In the genomic region with DNA sequence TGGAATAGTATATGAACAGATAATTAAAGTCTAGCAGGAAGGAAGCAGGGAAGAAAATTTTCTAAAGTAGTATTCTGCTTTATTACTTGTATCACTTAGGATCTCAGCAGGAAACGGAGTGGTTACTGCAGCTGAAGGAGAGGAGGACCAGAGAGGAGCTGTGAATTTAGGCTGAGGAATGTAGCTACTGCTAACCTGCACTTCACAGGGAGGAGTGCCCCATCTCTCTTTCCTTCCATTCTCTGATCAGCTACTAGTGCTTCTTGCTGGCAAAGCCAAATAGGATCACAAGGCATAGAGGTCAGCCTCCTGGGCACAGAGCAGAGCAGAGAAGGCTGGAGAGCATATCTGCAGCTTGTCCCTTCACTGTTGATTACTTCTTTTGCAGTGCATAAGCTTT, we compare ENCODE assay signal across 22 cellular contexts.
DNase-seq lines count a peak whose midpoint lies in the region; ATAC-seq and TF ChIP-seq lines count a peak whose summit lies in the region.
"Had no signal": no experiment of that assay in that cellular context is flagged by ENCODE, and none has a peak within 500 bp of the region (broad histone marks: within the 10 kb centered on the region; RNA-seq: fewer than 3 reads in every experiment).

No MANE protein-coding gene starts in this region.

- in situ Hi-C loops in GM23248 (cut with MboI) = no loop called here

- H3K9me3 ChIP-seq in HUES48 (ENCODE audit: control insufficient read depth, insufficient read depth, low read length) (no peaks in the 10 kb centered on the region), GM23248 (ENCODE audit: low read depth) (peaks cover 5% of the 10 kb centered on the region)
- H3K9me3 ChIP-seq: Caco-2, MG63, SJSA1 had no signal

- H4K5ac ChIP-seq in mesendoderm (ENCODE audit: low read length) = no peak overlapping the region

- POLR2A ChIA-PET in WTC11 (lab: Charles Lee) = no interaction called here

- H2BK120ac ChIP-seq in mesendoderm (ENCODE audit: low read depth, low read length) = no peak overlapping the region

- TF ChIP-seq CTCF in WTC11 (IDR thresholded peaks at IDR 0.05) = no peak

- no peaks in the 10 kb centered on the region for H3K36me3 ChIP-seq in HUES48 (ENCODE audit: control insufficient read depth, insufficient read depth, low read length)
- H3K36me3 ChIP-seq in mesendoderm (ENCODE audit: control insufficient read depth, insufficient read depth, low read length) = no peaks in the 10 kb centered on the region
- no peaks in the 10 kb centered on the region for H3K36me3 ChIP-seq in GM23248 (ENCODE audit: low read depth)
- H3K36me3 ChIP-seq: BLaER1 treated with 17β-estradiol and CSF1 and Interleukin-3, amounts not matched to agents 10 nM and 100 nM; MG63; SJSA1 had no signal

- H3F3A ChIP-seq in GM23248 (ENCODE audit: insufficient read depth) = 0 out of 2 replicates have a peak, but pooled peaks cover 8% of the 10 kb centered on the region

- H3K4me2 ChIP-seq in mesendoderm (ENCODE audit: low read length) = no peak overlapping the region
- no peak overlapping the region for H3K4me2 ChIP-seq in GM23248 (ENCODE audit: unreplicated experiment)
- H3K4me2 ChIP-seq: BLaER1 treated with 17β-estradiol and CSF1 and Interleukin-3, amounts not matched to agents 10 nM and 100 nM had no signal

- H3K79me2 ChIP-seq in mesendoderm (ENCODE audit: control insufficient read depth, insufficient read depth, low read length) (no peaks in the 10 kb centered on the region), GM23248 (ENCODE audit: insufficient read depth) (no peaks in the 10 kb centered on the region)

- no peak overlapping the region for H3K4me3 ChIP-seq in HUES48 (ENCODE audit: low read depth, low read length)
- H3K4me3 ChIP-seq in mesendoderm (ENCODE audit: low read length) = no peak overlapping the region
- no peak overlapping the region for H3K4me3 ChIP-seq in GM23248
- H3K4me3 ChIP-seq: BLaER1 treated with 17β-estradiol and CSF1 and Interleukin-3, amounts not matched to agents 10 nM and 100 nM; MG63; SJSA1 had no signal

- H3K4me1 ChIP-seq in HUES48 (ENCODE audit: control insufficient read depth, insufficient read depth, low read length) (peaks cover 57% of the 10 kb centered on the region), mesendoderm (ENCODE audit: control insufficient read depth, low read depth, low read length) (no peaks in the 10 kb centered on the region), GM23248 (ENCODE audit: insufficient read depth) (peaks cover 12% of the 10 kb centered on the region)
- H3K4me1 ChIP-seq: BLaER1 treated with 17β-estradiol and CSF1 and Interleukin-3, amounts not matched to agents 10 nM and 100 nM had no signal

- H2BK15ac ChIP-seq in mesendoderm (replicated peaks; ENCODE audit: low read depth) = no peak overlapping the region

- DNase-seq in ELF-1 (ENCODE audit: low read depth, low spot score) (peak; percentile 18), WTC11 (ENCODE audit: low spot score) (no peak), mesendoderm (peak; percentile 63), GM23248 (no peak), NCI-H524 (lab: John Stamatoyannopoulos, UW) (no peak)
- DNase-seq: ACHN; Caco-2; CD4-positive, alpha-beta memory T cell; GDM1; Kasumi-1; MG63; NCI-H1436; NCI-H187 treated with DMSO at 0.1 percent for 48 hours; NCI-H2227 treated with DMSO at 0.1 percent for 48 hours; NCI-H510A treated with DMSO at 0.1 percent for 48 hours; NCI-H82 had no signal

- no peaks in the 10 kb centered on the region for H3K27me3 ChIP-seq in HUES48 (ENCODE audit: control insufficient read depth, insufficient read depth, low read length)
- H3K27me3 ChIP-seq in mesendoderm (ENCODE audit: insufficient read depth, low read length, poor library complexity) = no peaks in the 10 kb centered on the region
- H3K27me3 ChIP-seq in GM23248 (replicated peaks; ENCODE audit: insufficient read depth) = no peaks in the 10 kb centered on the region
- H3K27me3 ChIP-seq: BLaER1 treated with 17β-estradiol and CSF1 and Interleukin-3, amounts not matched to agents 10 nM and 100 nM; MG63; SJSA1 had no signal

- H2BK5ac ChIP-seq in mesendoderm (ENCODE audit: low read length) = no peak overlapping the region

- no peak overlapping the region for H3K4ac ChIP-seq in mesendoderm (ENCODE audit: low read depth, low read length)

- H3K18ac ChIP-seq in mesendoderm (ENCODE audit: low read length) = no peak overlapping the region

- H3K9me2 ChIP-seq in GM23248 (ENCODE audit: insufficient read depth) = no peaks in the 10 kb centered on the region

- H3K23ac ChIP-seq in mesendoderm (ENCODE audit: low read length) = no peak overlapping the region

- peaks cover 60% of the 10 kb centered on the region for H3K4me1 Mint-ChIP-seq in WTC11
- H3K4me1 Mint-ChIP-seq: CD4-positive, alpha-beta memory T cell had no signal

- CTCF ChIA-PET in WTC11 (lab: Charles Lee) = interaction anchor here (0.8 to 1.1 kb wide), 4 partner anchors 16 to 314 kb away, joined by 3 read pairs; no protein-coding TSS in a partner anchor

- H3K27ac Mint-ChIP-seq in WTC11 = peak overlapping the region; percentile 14
- H3K27ac Mint-ChIP-seq: CD4-positive, alpha-beta memory T cell had no signal

- H4K8ac ChIP-seq in mesendoderm (ENCODE audit: low read depth, low read length) = no peak overlapping the region

- H3K9ac ChIP-seq in HUES48 (ENCODE audit: low read depth, low read length) = no peak overlapping the region
- H3K9ac ChIP-seq in mesendoderm (ENCODE audit: low read length) = no peak overlapping the region
- H3K9ac ChIP-seq in GM23248 = no peak overlapping the region
- H3K9ac ChIP-seq: BLaER1 treated with 17β-estradiol and CSF1 and Interleukin-3, amounts not matched to agents 10 nM and 100 nM had no signal

- no peak overlapping the region for H2AFZ ChIP-seq in GM23248

- H3K27me3 Mint-ChIP-seq in WTC11 (ENCODE audit: low read depth) = no peaks in the 10 kb centered on the region; the same call in 1 of the 2 replicates
- H3K27me3 Mint-ChIP-seq: CD4-positive, alpha-beta memory T cell had no signal

- peaks cover 17% of the 10 kb centered on the region for H3K9me3 Mint-ChIP-seq in WTC11

- H3K79me1 ChIP-seq in mesendoderm (ENCODE audit: low read length) = no peaks in the 10 kb centered on the region

- WGBS in mesendoderm (ENCODE audit: extremely low coverage, insufficient coverage, low lambda C conversion rate) = no CpG with 5 or more reads among the region's 1 CpG
- WGBS in GM23248 (ENCODE audit: low coverage in 1 of 2, low lambda C conversion rate in 2 of 2, missing lambda C conversion rate in 2 of 2), 2 experiments = 26 to 48% methylated on average over 1 of the region's 1 CpG

- H4K20me1 ChIP-seq in GM23248 (ENCODE audit: insufficient read depth) = no peaks in the 10 kb centered on the region
- H4K20me1 ChIP-seq: BLaER1 treated with 17β-estradiol and CSF1 and Interleukin-3, amounts not matched to agents 10 nM and 100 nM had no signal

- no peak overlapping the region for H3K4me3 Mint-ChIP-seq in WTC11
- H3K4me3 Mint-ChIP-seq: CD4-positive, alpha-beta memory T cell had no signal

- no peak overlapping the region for H2AK5ac ChIP-seq in mesendoderm (ENCODE audit: low read length)

- H3K56ac ChIP-seq in mesendoderm (ENCODE audit: low read length) = no peak overlapping the region

- H3K36me3 Mint-ChIP-seq in WTC11 = peaks cover 8% of the 10 kb centered on the region

- H3K27ac ChIP-seq in HUES48 (ENCODE audit: low read depth, low read length) = peak overlapping the region; percentile 64
- no peak overlapping the region for H3K27ac ChIP-seq in mesendoderm (ENCODE audit: low read depth, low read length)
- H3K27ac ChIP-seq in GM23248 = no peak overlapping the region
- H3K27ac ChIP-seq: BLaER1 treated with 17β-estradiol and CSF1 and Interleukin-3, amounts not matched to agents 10 nM and 100 nM; SJSA1 had no signal

- peak; percentile 96 for ATAC-seq in WTC11
- no peak for ATAC-seq in GM21390 (IDR thresholded peaks at IDR 0.05; ENCODE audit: unreplicated experiment)
- ATAC-seq in GM19023 (IDR thresholded peaks at IDR 0.05; ENCODE audit: unreplicated experiment) = no peak
- ATAC-seq: Right ventricle myocardium inferior had no signal

TF ChIP-seq in WTC11, 78 proteins besides CTCF, POLR2A, EP300 and RAD21:
- TF ChIP-seq CREB1 (CRISPR knock-in tag; IDR thresholded peaks at IDR 0.05) = no peak
- no peak for TF ChIP-seq ZNF232 (CRISPR knock-in tag; IDR thresholded peaks at IDR 0.05)
- TF ChIP-seq NFE2L1 (CRISPR knock-in tag; IDR thresholded peaks at IDR 0.05) = no peak
- TF ChIP-seq ZNF423 (CRISPR knock-in tag; IDR thresholded peaks at IDR 0.05) = no peak
- no peak for TF ChIP-seq OVOL2 (CRISPR knock-in tag; IDR thresholded peaks at IDR 0.05; ENCODE audit: borderline replicate concordance)
- TF ChIP-seq SP1 (CRISPR knock-in tag; conservative IDR thresholded peaks at IDR 0.05) = no peak
- TF ChIP-seq, protein P1, sequence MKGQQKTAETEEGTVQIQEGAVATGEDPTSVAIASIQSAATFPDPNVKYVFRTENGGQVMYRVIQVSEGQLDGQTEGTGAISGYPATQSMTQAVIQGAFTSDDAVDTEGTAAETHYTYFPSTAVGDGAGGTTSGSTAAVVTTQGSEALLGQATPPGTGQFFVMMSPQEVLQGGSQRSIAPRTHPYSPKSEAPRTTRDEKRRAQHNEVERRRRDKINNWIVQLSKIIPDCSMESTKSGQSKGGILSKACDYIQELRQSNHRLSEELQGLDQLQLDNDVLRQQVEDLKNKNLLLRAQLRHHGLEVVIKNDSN (CRISPR knock-in tag; IDR thresholded peaks at IDR 0.05) = no peak
- TF ChIP-seq, protein P2, sequence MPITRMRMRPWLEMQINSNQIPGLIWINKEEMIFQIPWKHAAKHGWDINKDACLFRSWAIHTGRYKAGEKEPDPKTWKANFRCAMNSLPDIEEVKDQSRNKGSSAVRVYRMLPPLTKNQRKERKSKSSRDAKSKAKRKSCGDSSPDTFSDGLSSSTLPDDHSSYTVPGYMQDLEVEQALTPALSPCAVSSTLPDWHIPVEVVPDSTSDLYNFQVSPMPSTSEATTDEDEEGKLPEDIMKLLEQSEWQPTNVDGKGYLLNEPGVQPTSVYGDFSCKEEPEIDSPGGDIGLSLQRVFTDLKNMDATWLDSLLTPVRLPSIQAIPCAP (CRISPR knock-in tag; IDR thresholded peaks at IDR 0.05) = no peak
- TF ChIP-seq NFATC4 (CRISPR knock-in tag; IDR thresholded peaks at IDR 0.05) = no peak

Comparison
In these comparisons a context has a peak if more than half of its experiments do, and no peak if none do; other contexts are left out.
1. DNase-seq: peak in ELF-1 (single experiment) and mesendoderm (single experiment); none in WTC11 (single experiment), GM23248 (single experiment) and NCI-H524 (0 of 2).